ENCODE assay signal across 8 cellular contexts in genomic region chr4:61200991-61201526, GRCh38. TPM values are rescaled to one million over a fixed set of nuclear protein-coding genes. Genes with fewer than 3 reads are reported as not detected.
DNase-seq lines count a peak whose midpoint lies in the region; ATAC-seq and TF ChIP-seq lines count a peak whose summit lies in the region.

No MANE protein-coding gene starts in this region.

- H3K4me3 ChIP-seq in ACC112 (ENCODE audit: low read depth, low read length) (peak overlapping the region; percentile 83), choroid plexus epithelial cell (ENCODE audit: low read depth, low read length) (peak overlapping the region; percentile 72), liver (ENCODE audit: low read depth in 1 of 3, low read length in 3 of 3) (peak overlapping the region in 2 of 3 donors; percentile 41 to 46), tibial artery (peak overlapping the region; percentile 83 to 89)

- H3K4me1 ChIP-seq in ACC112 (ENCODE audit: control insufficient read depth, insufficient read depth, low read length, unreplicated experiment) (peaks cover 11% of the 10 kb centered on the region), liver (ENCODE audit: control insufficient read depth in 4 of 4, insufficient read depth in 4 of 4, low read length in 3 of 4) (peaks cover 4 to 18% (median 6%) of the 10 kb centered on the region in 4 donors), tibial artery (peaks cover 0 to 11% (median 3%) of the 10 kb centered on the region in 4 donors)

- DNase-seq in KBM-7, result peak; percentile 35
- DNase-seq in choroid plexus epithelial cell (ENCODE audit: low read depth), result peak; percentile 52
- peak in 1 of 2 donors; percentile 37 for DNase-seq in tibial artery
- no peak for DNase-seq in NCI-H1105 (lab: John Stamatoyannopoulos, UW)

- no peak for ATAC-seq in HG02938 (IDR thresholded peaks at IDR 0.05; ENCODE audit: unreplicated experiment)
- ATAC-seq in HG03571 (IDR thresholded peaks at IDR 0.05; ENCODE audit: unreplicated experiment), result no peak

- H3K9ac ChIP-seq in liver (ENCODE audit: low read depth in 1 of 2, low read length in 2 of 2), result no peak overlapping the region

- no peaks in the 10 kb centered on the region for H3K9me3 ChIP-seq in liver (ENCODE audit: control insufficient read depth in 4 of 4, low read length in 3 of 4)
- H3K9me3 ChIP-seq in tibial artery, result no peaks in the 10 kb centered on the region

- H2AFZ ChIP-seq in ACC112 (ENCODE audit: low read length, unreplicated experiment), result peak overlapping the region; percentile 86

- H3K36me3 ChIP-seq in ACC112 (ENCODE audit: insufficient read depth, low read length), result no peaks in the 10 kb centered on the region
- H3K36me3 ChIP-seq in liver (ENCODE audit: control insufficient read depth in 4 of 4, insufficient read depth in 3 of 4, low read depth in 1 of 4, low read length in 3 of 4), result no peaks in the 10 kb centered on the region
- H3K36me3 ChIP-seq in tibial artery, result no peaks in the 10 kb centered on the region

- TF ChIP-seq RAD21 in liver (IDR thresholded peaks at IDR 0.05), result no peak

- intact Hi-C loops in tibial artery (cut with DNase I; ENCODE audit: low total_unique reads), result loop anchor here (10.0 kb wide), 2 partner anchors 74 to 174 kb away; no protein-coding TSS in a partner anchor

- 1% methylated on average over 31 of the region's 31 CpGs for WGBS in liver

- TF ChIP-seq CTCF in choroid plexus epithelial cell (conservative IDR thresholded peaks at IDR 0.05; ENCODE audit: low read depth, low read length) (no peak), liver (IDR thresholded peaks at IDR 0.05; ENCODE audit: low read depth, low read length, missing input control) (no peak), tibial artery (IDR thresholded peaks at IDR 0.05) (no peak)

- no peak overlapping the region for H3K27ac ChIP-seq in ACC112 (ENCODE audit: low read depth, low read length)
- no peak overlapping the region for H3K27ac ChIP-seq in liver (ENCODE audit: low read depth in 1 of 2, low read length in 2 of 2)
- peak overlapping the region; percentile 85 to 86 for H3K27ac ChIP-seq in tibial artery

- H3K79me2 ChIP-seq in ACC112 (ENCODE audit: control insufficient read depth, insufficient read depth, low read length, unreplicated experiment), result no peaks in the 10 kb centered on the region

- H3K27me3 ChIP-seq in ACC112 (ENCODE audit: insufficient read depth, low read length) (peaks cover 93% of the 10 kb centered on the region), liver (ENCODE audit: control insufficient read depth in 4 of 4, insufficient read depth in 4 of 4, low read length in 3 of 4) (peaks cover 0 to 22% (median 3%) of the 10 kb centered on the region in 4 donors), tibial artery (no peaks in the 10 kb centered on the region)

- in situ Hi-C loops in KBM-7 (cut with MboI; ENCODE audit: low pct_unique_long_range_greater_than_20kb, low sequenced_read_pairs), result no loop called here

TF ChIP-seq in liver, 16 proteins besides CTCF, POLR2A, EP300 and RAD21:
- TF ChIP-seq FOXA1 (IDR thresholded peaks at IDR 0.05) (no peak), EGR1 (IDR thresholded peaks at IDR 0.05; ENCODE audit: low read depth in 2 of 2) (no peak)
TF ChIP-seq in liver: peak in this region for 0.

RNA-seq across cellular contexts. Expression of gene ADGRL3, which starts 0.9 kb away (rescaled TPM):
- 1 to 10 TPM; 1.4 to 1.7 TPM for total RNA-seq in liver
- under 1 TPM; 0.07 to 0.29 TPM for polyA plus RNA-seq in liver

Comparison
In these comparisons a context has a peak if more than half of its experiments do, and no peak if none do; other contexts are left out.
1. H3K27ac ChIP-seq: peak in tibial artery (2 of 2); none in ACC112 (single experiment) and liver (0 of 2).
2. Peak in every context shown above with its lines, with median percentiles within 50 percentile points of each other: H3K4me3 ChIP-seq.